ENCODE assay signal across 1 cellular context in the genomic region with DNA sequence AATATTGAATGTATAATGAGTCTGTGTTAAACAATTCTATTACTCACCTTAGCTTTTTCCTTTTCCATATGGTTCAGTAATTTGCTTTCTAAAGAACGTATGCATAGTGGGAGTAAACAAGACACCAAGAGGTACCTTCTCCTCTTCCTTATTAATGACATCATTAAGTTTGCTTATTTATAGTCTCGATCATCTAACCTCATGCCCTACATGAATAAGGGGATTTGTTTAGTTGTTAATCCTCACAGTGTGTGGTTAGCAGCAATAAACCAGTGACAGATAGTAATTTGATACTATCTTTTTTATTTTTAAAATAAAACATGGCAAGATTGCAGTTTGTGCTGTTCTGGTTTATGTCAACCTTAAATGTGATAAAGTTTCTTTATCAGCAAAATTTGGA.
A peak's percentile ranks its signal among the peaks of the same experiment; 100 is the strongest.
TF ChIP-seq lines count a peak whose summit lies in the region.

No MANE protein-coding gene starts in this region.

TF ChIP-seq in HEK293, 187 proteins besides CTCF, POLR2A, EP300 and RAD21 (continued from another document):
- TF ChIP-seq, protein P1, sequence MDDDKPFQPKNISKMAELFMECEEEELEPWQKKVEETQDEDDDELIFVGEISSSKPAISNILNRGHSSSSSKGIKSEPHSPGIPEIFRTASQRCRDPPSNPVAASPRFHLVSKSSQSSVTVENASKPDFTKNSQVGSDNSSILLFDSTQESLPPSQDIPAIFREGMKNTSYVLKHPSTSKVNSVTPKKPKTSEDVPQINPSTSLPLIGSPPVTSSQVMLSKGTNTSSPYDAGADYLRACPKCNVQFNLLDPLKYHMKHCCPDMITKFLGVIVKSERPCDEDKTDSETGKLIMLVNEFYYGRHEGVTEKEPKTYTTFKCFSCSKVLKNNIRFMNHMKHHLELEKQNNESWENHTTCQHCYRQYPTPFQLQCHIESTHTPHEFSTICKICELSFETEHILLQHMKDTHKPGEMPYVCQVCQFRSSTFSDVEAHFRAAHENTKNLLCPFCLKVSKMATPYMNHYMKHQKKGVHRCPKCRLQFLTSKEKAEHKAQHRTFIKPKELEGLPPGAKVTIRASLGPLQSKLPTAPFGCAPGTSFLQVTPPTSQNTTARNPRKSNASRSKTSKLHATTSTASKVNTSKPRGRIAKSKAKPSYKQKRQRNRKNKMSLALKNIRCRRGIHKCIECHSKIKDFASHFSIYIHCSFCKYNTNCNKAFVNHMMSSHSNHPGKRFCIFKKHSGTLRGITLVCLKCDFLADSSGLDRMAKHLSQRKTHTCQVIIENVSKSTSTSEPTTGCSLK (tag by site-specific recombination; IDR thresholded peaks at IDR 0.05): no peak
- TF ChIP-seq, protein P2, sequence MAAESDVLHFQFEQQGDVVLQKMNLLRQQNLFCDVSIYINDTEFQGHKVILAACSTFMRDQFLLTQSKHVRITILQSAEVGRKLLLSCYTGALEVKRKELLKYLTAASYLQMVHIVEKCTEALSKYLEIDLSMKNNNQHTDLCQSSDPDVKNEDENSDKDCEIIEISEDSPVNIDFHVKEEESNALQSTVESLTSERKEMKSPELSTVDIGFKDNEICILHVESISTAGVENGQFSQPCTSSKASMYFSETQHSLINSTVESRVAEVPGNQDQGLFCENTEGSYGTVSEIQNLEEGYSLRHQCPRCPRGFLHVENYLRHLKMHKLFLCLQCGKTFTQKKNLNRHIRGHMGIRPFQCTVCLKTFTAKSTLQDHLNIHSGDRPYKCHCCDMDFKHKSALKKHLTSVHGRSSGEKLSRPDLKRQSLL (tag by site-specific recombination; IDR thresholded peaks at IDR 0.05): peak; percentile 51; the same call in 1 of the 2 replicates
- no peak for TF ChIP-seq KLF10 (tag by site-specific recombination; IDR thresholded peaks at IDR 0.05)
- TF ChIP-seq GLIS1 (tag by site-specific recombination; IDR thresholded peaks at IDR 0.05): no peak
- TF ChIP-seq, protein P3, sequence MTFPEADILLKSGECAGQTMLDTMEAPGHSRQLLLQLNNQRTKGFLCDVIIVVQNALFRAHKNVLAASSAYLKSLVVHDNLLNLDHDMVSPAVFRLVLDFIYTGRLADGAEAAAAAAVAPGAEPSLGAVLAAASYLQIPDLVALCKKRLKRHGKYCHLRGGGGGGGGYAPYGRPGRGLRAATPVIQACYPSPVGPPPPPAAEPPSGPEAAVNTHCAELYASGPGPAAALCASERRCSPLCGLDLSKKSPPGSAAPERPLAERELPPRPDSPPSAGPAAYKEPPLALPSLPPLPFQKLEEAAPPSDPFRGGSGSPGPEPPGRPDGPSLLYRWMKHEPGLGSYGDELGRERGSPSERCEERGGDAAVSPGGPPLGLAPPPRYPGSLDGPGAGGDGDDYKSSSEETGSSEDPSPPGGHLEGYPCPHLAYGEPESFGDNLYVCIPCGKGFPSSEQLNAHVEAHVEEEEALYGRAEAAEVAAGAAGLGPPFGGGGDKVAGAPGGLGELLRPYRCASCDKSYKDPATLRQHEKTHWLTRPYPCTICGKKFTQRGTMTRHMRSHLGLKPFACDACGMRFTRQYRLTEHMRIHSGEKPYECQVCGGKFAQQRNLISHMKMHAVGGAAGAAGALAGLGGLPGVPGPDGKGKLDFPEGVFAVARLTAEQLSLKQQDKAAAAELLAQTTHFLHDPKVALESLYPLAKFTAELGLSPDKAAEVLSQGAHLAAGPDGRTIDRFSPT (tag by site-specific recombination; IDR thresholded peaks at IDR 0.05): no peak
- TF ChIP-seq OSR2 (tag by site-specific recombination; IDR thresholded peaks at IDR 0.05): 0 out of 2 replicates have a peak, but pooled peaks have one; percentile 8
- TF ChIP-seq ZFHX2 (tag by site-specific recombination; conservative IDR thresholded peaks at IDR 0.05): no peak
- no peak for TF ChIP-seq ZBTB17 (tag by site-specific recombination; IDR thresholded peaks at IDR 0.05)
- no peak for TF ChIP-seq ZNF626 (tag by site-specific recombination; IDR thresholded peaks at IDR 0.05)
- TF ChIP-seq SP3 (tag by site-specific recombination; IDR thresholded peaks at IDR 0.05): no peak
- TF ChIP-seq, protein P4, sequence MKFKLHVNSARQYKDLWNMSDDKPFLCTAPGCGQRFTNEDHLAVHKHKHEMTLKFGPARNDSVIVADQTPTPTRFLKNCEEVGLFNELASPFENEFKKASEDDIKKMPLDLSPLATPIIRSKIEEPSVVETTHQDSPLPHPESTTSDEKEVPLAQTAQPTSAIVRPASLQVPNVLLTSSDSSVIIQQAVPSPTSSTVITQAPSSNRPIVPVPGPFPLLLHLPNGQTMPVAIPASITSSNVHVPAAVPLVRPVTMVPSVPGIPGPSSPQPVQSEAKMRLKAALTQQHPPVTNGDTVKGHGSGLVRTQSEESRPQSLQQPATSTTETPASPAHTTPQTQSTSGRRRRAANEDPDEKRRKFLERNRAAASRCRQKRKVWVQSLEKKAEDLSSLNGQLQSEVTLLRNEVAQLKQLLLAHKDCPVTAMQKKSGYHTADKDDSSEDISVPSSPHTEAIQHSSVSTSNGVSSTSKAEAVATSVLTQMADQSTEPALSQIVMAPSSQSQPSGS (tag by site-specific recombination; IDR thresholded peaks at IDR 0.05; ENCODE audit: low read depth): peak; percentile 91
- peak; percentile 73; the same call in 1 of the 2 replicates for TF ChIP-seq MZF1 (tag by site-specific recombination; IDR thresholded peaks at IDR 0.05; ENCODE audit: borderline replicate concordance)
- TF ChIP-seq, protein P5, sequence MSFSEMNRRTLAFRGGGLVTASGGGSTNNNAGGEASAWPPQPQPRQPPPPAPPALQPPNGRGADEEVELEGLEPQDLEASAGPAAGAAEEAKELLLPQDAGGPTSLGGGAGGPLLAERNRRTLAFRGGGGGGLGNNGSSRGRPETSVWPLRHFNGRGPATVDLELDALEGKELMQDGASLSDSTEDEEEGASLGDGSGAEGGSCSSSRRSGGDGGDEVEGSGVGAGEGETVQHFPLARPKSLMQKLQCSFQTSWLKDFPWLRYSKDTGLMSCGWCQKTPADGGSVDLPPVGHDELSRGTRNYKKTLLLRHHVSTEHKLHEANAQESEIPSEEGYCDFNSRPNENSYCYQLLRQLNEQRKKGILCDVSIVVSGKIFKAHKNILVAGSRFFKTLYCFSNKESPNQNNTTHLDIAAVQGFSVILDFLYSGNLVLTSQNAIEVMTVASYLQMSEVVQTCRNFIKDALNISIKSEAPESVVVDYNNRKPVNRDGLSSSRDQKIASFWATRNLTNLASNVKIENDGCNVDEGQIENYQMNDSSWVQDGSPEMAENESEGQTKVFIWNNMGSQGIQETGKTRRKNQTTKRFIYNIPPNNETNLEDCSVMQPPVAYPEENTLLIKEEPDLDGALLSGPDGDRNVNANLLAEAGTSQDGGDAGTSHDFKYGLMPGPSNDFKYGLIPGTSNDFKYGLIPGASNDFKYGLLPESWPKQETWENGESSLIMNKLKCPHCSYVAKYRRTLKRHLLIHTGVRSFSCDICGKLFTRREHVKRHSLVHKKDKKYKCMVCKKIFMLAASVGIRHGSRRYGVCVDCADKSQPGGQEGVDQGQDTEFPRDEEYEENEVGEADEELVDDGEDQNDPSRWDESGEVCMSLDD (tag by site-specific recombination; IDR thresholded peaks at IDR 0.05): no peak
- TF ChIP-seq ZNF174 (tag by site-specific recombination; IDR thresholded peaks at IDR 0.05): no peak
- no peak for TF ChIP-seq ZNF530 (tag by site-specific recombination; IDR thresholded peaks at IDR 0.05; ENCODE audit: low read depth)
- TF ChIP-seq ZNF366 (tag by site-specific recombination; conservative IDR thresholded peaks at IDR 0.05): 0 out of 2 replicates have a peak, but pooled peaks have one; percentile 25
- TF ChIP-seq, protein P6, sequence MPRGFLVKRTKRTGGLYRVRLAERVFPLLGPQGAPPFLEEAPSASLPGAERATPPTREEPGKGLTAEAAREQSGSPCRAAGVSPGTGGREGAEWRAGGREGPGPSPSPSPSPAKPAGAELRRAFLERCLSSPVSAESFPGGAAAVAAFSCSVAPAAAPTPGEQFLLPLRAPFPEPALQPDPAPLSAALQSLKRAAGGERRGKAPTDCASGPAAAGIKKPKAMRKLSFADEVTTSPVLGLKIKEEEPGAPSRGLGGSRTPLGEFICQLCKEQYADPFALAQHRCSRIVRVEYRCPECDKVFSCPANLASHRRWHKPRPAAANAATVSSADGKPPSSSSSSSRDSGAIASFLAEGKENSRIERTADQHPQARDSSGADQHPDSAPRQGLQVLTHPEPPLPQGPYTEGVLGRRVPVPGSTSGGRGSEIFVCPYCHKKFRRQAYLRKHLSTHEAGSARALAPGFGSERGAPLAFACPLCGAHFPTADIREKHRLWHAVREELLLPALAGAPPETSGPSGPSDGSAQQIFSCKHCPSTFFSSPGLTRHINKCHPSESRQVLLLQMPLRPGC (tag by site-specific recombination; IDR thresholded peaks at IDR 0.05): no peak
- 0 out of 2 replicates have a peak, but pooled peaks have one; percentile 31 for TF ChIP-seq ZBTB21 (tag by site-specific recombination; IDR thresholded peaks at IDR 0.05)
- TF ChIP-seq ZBTB48 (tag by site-specific recombination; IDR thresholded peaks at IDR 0.05): no peak
- TF ChIP-seq, protein P7, sequence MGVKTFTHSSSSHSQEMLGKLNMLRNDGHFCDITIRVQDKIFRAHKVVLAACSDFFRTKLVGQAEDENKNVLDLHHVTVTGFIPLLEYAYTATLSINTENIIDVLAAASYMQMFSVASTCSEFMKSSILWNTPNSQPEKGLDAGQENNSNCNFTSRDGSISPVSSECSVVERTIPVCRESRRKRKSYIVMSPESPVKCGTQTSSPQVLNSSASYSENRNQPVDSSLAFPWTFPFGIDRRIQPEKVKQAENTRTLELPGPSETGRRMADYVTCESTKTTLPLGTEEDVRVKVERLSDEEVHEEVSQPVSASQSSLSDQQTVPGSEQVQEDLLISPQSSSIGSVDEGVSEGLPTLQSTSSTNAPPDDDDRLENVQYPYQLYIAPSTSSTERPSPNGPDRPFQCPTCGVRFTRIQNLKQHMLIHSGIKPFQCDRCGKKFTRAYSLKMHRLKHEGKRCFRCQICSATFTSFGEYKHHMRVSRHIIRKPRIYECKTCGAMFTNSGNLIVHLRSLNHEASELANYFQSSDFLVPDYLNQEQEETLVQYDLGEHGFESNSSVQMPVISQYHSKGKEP (tag by site-specific recombination; IDR thresholded peaks at IDR 0.05): 0 out of 2 replicates have a peak, but pooled peaks have one; percentile 19
- TF ChIP-seq ZEB2 (tag by site-specific recombination; IDR thresholded peaks at IDR 0.05): no peak
- peak; percentile 53; the same call in 1 of the 2 replicates for TF ChIP-seq ZNF843 (tag by site-specific recombination; IDR thresholded peaks at IDR 0.05)
- TF ChIP-seq, protein P8, sequence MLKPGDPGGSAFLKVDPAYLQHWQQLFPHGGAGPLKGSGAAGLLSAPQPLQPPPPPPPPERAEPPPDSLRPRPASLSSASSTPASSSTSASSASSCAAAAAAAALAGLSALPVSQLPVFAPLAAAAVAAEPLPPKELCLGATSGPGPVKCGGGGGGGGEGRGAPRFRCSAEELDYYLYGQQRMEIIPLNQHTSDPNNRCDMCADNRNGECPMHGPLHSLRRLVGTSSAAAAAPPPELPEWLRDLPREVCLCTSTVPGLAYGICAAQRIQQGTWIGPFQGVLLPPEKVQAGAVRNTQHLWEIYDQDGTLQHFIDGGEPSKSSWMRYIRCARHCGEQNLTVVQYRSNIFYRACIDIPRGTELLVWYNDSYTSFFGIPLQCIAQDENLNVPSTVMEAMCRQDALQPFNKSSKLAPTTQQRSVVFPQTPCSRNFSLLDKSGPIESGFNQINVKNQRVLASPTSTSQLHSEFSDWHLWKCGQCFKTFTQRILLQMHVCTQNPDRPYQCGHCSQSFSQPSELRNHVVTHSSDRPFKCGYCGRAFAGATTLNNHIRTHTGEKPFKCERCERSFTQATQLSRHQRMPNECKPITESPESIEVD (tag by site-specific recombination; IDR thresholded peaks at IDR 0.05): peak; percentile 43; the same call in 1 of the 2 replicates
- TF ChIP-seq ZNF426 (tag by site-specific recombination; IDR thresholded peaks at IDR 0.05): no peak
TF ChIP-seq in HEK293: peak in this region for 9.
